16 cellular contexts compared by ENCODE assay signal in the genomic region with DNA sequence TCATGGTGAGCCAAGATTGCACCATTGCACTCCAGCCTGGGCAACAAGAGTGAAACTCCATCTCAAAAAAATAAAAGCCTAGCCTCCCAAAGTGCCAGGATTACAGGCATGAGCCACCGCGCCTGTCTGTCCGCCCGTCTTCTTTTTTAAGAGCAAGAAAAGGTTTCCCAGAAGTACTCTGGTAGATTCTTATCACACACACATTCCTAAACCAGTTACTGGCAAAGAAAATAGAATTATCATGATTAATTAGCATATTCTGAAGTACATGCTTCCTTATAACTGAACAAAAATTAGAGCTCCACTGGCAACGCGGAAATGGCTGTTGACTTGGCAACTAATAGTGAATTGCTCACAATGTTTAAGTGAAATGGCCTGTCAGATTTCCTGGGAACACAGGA.
A peak's percentile ranks its signal among the peaks of the same experiment; 100 is the strongest.
DNase-seq lines count a peak whose midpoint lies in the region; ATAC-seq and TF ChIP-seq lines count a peak whose summit lies in the region.
"Had no signal": no experiment of that assay in that cellular context is flagged by ENCODE, and none has a peak within 500 bp of the region (broad histone marks: within the 10 kb centered on the region; RNA-seq: fewer than 3 reads in every experiment).

No MANE protein-coding gene starts in this region.

- H3K36me3 ChIP-seq in ascending aorta (peaks cover 0 to 2% of the 10 kb centered on the region in 2 donors), trophoblast cell (ENCODE audit: control insufficient read depth in 1 of 2, insufficient read depth in 2 of 2, low read length in 2 of 2) (peaks cover 4 to 5% of the 10 kb centered on the region in 2 experiments)

- TF ChIP-seq CTCF in ascending aorta (IDR thresholded peaks at IDR 0.05) (no peak), fibroblast of the aortic adventitia (IDR thresholded peaks at IDR 0.05; ENCODE audit: insufficient read depth, low read length) (no peak), progenitor cell of endocrine pancreas (IDR thresholded peaks at IDR 0.05; ENCODE audit: unreplicated experiment) (no peak)

- peaks cover 7% of the 10 kb centered on the region for H3K36me3 Mint-ChIP-seq in progenitor cell of endocrine pancreas (ENCODE audit: insufficient read depth)
- H3K36me3 Mint-ChIP-seq in activated CD4-positive, alpha-beta T cell treated with anti-CD3 and anti-CD28 coated beads for 36 hours (ENCODE audit: low read depth): peaks cover under 1% of the 10 kb centered on the region

- peaks cover 22% of the 10 kb centered on the region for H3K4me1 Mint-ChIP-seq in progenitor cell of endocrine pancreas (ENCODE audit: low read depth)
- no peaks in the 10 kb centered on the region for H3K4me1 Mint-ChIP-seq in activated CD4-positive, alpha-beta T cell treated with anti-CD3 and anti-CD28 coated beads for 36 hours

- H3K23ac ChIP-seq in trophoblast cell (ENCODE audit: low read length): no peak overlapping the region

- no peaks in the 10 kb centered on the region for H3K79me2 ChIP-seq in trophoblast cell (ENCODE audit: control insufficient read depth, insufficient read depth, low read length, poor library complexity)

- H3K4me3 ChIP-seq in ascending aorta: peak overlapping the region in 1 of 2 donors; percentile 43
- no peak overlapping the region for H3K4me3 ChIP-seq in fibroblast of the aortic adventitia (ENCODE audit: low read depth, low read length)
- no peak overlapping the region for H3K4me3 ChIP-seq in trophoblast cell (ENCODE audit: low read depth, low read length)
- H3K4me3 ChIP-seq: SJSA1 had no signal

- H3K27ac Mint-ChIP-seq in progenitor cell of endocrine pancreas: no peak overlapping the region
- no peak overlapping the region for H3K27ac Mint-ChIP-seq in activated CD4-positive, alpha-beta T cell treated with anti-CD3 and anti-CD28 coated beads for 36 hours
- H3K27ac Mint-ChIP-seq: effector memory CD8-positive, alpha-beta T cell had no signal

- POLR2A ChIA-PET in activated CD4-positive, alpha-beta T cell treated with anti-CD3 and anti-CD28 coated beads for 36 hours (lab: Charles Lee): no interaction called here

- no peaks in the 10 kb centered on the region for H3K9me3 Mint-ChIP-seq in progenitor cell of endocrine pancreas (ENCODE audit: low read depth)
- H3K9me3 Mint-ChIP-seq in activated CD4-positive, alpha-beta T cell treated with anti-CD3 and anti-CD28 coated beads for 36 hours (ENCODE audit: low read depth): no peaks in the 10 kb centered on the region
- H3K9me3 Mint-ChIP-seq: effector memory CD8-positive, alpha-beta T cell had no signal

- intact Hi-C loops in ascending aorta (cut with DNase I): loop anchor here (5.0 kb wide), 2 partner anchors 86 to 351 kb away; a partner anchor contains a TSS
- intact Hi-C loops in activated CD4-positive, alpha-beta T cell treated with anti-CD3 and anti-CD28 coated beads for 36 hours (cut with DNase I, micrococcal nuclease): loop anchor here in 1 of 2 experiments (10.0 kb wide), 1 partner anchor 113 kb away; no protein-coding TSS in a partner anchor

- no peak overlapping the region for H3K4me2 ChIP-seq in trophoblast cell (ENCODE audit: low read length)

- no peak overlapping the region for H3K9ac ChIP-seq in trophoblast cell (ENCODE audit: low read length)

- CTCF ChIA-PET in activated CD4-positive, alpha-beta T cell treated with anti-CD3 and anti-CD28 coated beads for 36 hours (lab: Charles Lee): no interaction called here

- H4K91ac ChIP-seq in trophoblast cell (ENCODE audit: low read depth, low read length): no peak overlapping the region

- H3K4me1 ChIP-seq in ascending aorta: peaks cover 0 to 4% of the 10 kb centered on the region in 2 donors
- peaks cover 3 to 5% of the 10 kb centered on the region in 2 experiments for H3K4me1 ChIP-seq in trophoblast cell (ENCODE audit: control insufficient read depth in 1 of 2, insufficient read depth in 2 of 2, low read length in 2 of 2)
- H3K4me1 ChIP-seq: SJSA1 had no signal

- H3K9me3 ChIP-seq in ascending aorta (no peaks in the 10 kb centered on the region), trophoblast cell (ENCODE audit: insufficient read depth, low read depth, low read length) (peaks cover 1% of the 10 kb centered on the region)
- H3K9me3 ChIP-seq: SJSA1 had no signal

- no peak overlapping the region for H4K8ac ChIP-seq in trophoblast cell (ENCODE audit: low read depth, low read length)

- no peak overlapping the region for H2BK5ac ChIP-seq in trophoblast cell (ENCODE audit: low read depth, low read length, poor library complexity)

- H3K4ac ChIP-seq in trophoblast cell (ENCODE audit: low read depth, low read length): no peak overlapping the region

- H3K27me3 ChIP-seq in ascending aorta (no peaks in the 10 kb centered on the region), trophoblast cell (ENCODE audit: insufficient read depth, low read length) (no peaks in the 10 kb centered on the region)
- H3K27me3 ChIP-seq: SJSA1 had no signal

- no peak for ATAC-seq in left lobe of liver
- no peak for ATAC-seq in activated CD4-positive, alpha-beta T cell treated with anti-CD3 and anti-CD28 coated beads for 36 hours
- ATAC-seq: effector memory CD8-positive, alpha-beta T cell had no signal

- no CpG with 5 or more reads among the region's 6 CpGs for WGBS in trophoblast cell (ENCODE audit: extremely low coverage, insufficient coverage, insufficient read length)

- H2BK12ac ChIP-seq in trophoblast cell (ENCODE audit: low read length): no peak overlapping the region

- DNase-seq in EH (ENCODE audit: low read depth) (peak; percentile 56), ascending aorta (ENCODE audit: low spot score in 2 of 2) (no peak), fibroblast of the aortic adventitia (ENCODE audit: low read depth) (peak; percentile 65), trophoblast cell (peak; percentile 39 to 60), T1000 (lab: John Stamatoyannopoulos, UW) (no peak), progenitor cell of endocrine pancreas (ENCODE audit: low spot score, unreplicated experiment) (no peak), left lobe of liver (ENCODE audit: low spot score) (no peak)
- DNase-seq in activated CD4-positive, alpha-beta T cell treated with anti-CD3 and anti-CD28 coated beads for 36 hours: no peak
- DNase-seq: activated CD8-positive, alpha-beta memory T cell treated with anti-CD3 and anti-CD28 coated beads for 24 hours; activated effector memory CD4-positive, alpha-beta T cell treated with Interleukin-2 at 50 U/mL for 16 hours; DMS153; effector memory CD8-positive, alpha-beta T cell; hippocampal formation; NCI-H187 treated with DMSO at 0.1 percent for 48 hours; NK-92 treated with Interleukin-12 subunit alpha and Interleukin-12 subunit beta, amount 100 ng/mL, for 24 hours had no signal

- H3K4me3 Mint-ChIP-seq in progenitor cell of endocrine pancreas (ENCODE audit: low read depth): no peak overlapping the region
- no peak overlapping the region for H3K4me3 Mint-ChIP-seq in activated CD4-positive, alpha-beta T cell treated with anti-CD3 and anti-CD28 coated beads for 36 hours
- H3K4me3 Mint-ChIP-seq: effector memory CD8-positive, alpha-beta T cell had no signal

- no peak overlapping the region for H2AK5ac ChIP-seq in trophoblast cell (ENCODE audit: low read length)

- H3K18ac ChIP-seq in trophoblast cell (ENCODE audit: low read length): no peak overlapping the region

- no peaks in the 10 kb centered on the region for H3K27me3 Mint-ChIP-seq in progenitor cell of endocrine pancreas
- no peaks in the 10 kb centered on the region for H3K27me3 Mint-ChIP-seq in activated CD4-positive, alpha-beta T cell treated with anti-CD3 and anti-CD28 coated beads for 36 hours
- H3K27me3 Mint-ChIP-seq: effector memory CD8-positive, alpha-beta T cell had no signal

- no peak overlapping the region for H2AFZ ChIP-seq in trophoblast cell (ENCODE audit: insufficient read depth, low read length, poor library complexity)

- H2BK120ac ChIP-seq in trophoblast cell (ENCODE audit: insufficient read depth, low read length, poor library complexity): no peak overlapping the region

- H4K12ac ChIP-seq in trophoblast cell (ENCODE audit: low read depth, low read length): no peak overlapping the region

- no peaks in the 10 kb centered on the region for H3K79me1 ChIP-seq in trophoblast cell (ENCODE audit: low read length)

- peak overlapping the region; percentile 13 to 58 for H3K27ac ChIP-seq in ascending aorta
- peak overlapping the region; percentile 17 for H3K27ac ChIP-seq in trophoblast cell (ENCODE audit: low read depth, low read length)
- H3K27ac ChIP-seq: SJSA1 had no signal

- H3K14ac ChIP-seq in trophoblast cell (ENCODE audit: low read length): no peak overlapping the region

Comparison
In these comparisons a context has a peak if more than half of its experiments do, and no peak if none do; other contexts are left out.
1. DNase-seq: peak in EH (single experiment), fibroblast of the aortic adventitia (single experiment) and trophoblast cell (2 of 2); none in ascending aorta (0 of 2), T1000 (single experiment), progenitor cell of endocrine pancreas (single experiment), left lobe of liver (single experiment) and activated CD4-positive, alpha-beta T cell treated with anti-CD3 and anti-CD28 coated beads for 36 hours (single experiment).